In the genomic region with DNA sequence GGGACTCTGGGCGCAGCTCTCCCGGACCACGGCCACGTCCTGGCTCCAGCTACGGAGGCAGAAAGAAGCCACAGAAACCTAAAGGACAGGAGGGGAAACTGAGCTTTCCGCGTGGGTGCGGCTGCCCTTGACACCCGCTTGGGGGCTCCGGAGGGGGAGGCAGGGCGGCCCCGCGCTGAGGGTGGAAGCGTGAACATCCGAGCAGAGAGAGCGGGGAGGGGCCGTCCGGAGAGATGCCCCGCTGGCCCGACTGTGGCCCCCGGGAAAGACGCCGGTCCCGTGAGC, we compare ENCODE assay signal across 8 cellular contexts.
DNase-seq lines count a peak whose midpoint lies in the region; FAIRE-seq and TF ChIP-seq lines count a peak whose summit lies in the region.

No MANE protein-coding gene starts in this region.

- POLR2A ChIA-PET in H1 (lab: Charles Lee; ENCODE audit: partially characterized antibody), result interaction anchor here (0.7 to 2.1 kb wide), 5 partner anchors 11 to 363 kb away, joined by 3 to 4 read pairs (median 4); no protein-coding TSS in a partner anchor

- peaks cover 13% of the 10 kb centered on the region; the same call in 1 of the 2 replicates for H3K23me2 ChIP-seq in H1 (ENCODE audit: low read depth, low read length)

- no peak overlapping the region for H3K14ac ChIP-seq in H1 (ENCODE audit: insufficient read length)

- H3K4me1 ChIP-seq in BLaER1 treated with 17β-estradiol and CSF1 and Interleukin-3, amounts not matched to agents 10 nM and 100 nM, result peaks cover 0 to 17% (median 11%) of the 10 kb centered on the region in 10 experiments; a peak in 16 of 20 replicates
- H3K4me1 ChIP-seq in MM.1S (ENCODE audit: low read length) (no peaks in the 10 kb centered on the region), H1 (replicated peaks in 1 of 4; ENCODE audit: control insufficient read depth in 3 of 4, insufficient read depth in 4 of 4, low read length in 3 of 4) (peaks cover 0 to 16% (median 9%) of the 10 kb centered on the region in 4 experiments; a peak in 6 of 7 replicates), neuron (ENCODE audit: insufficient read depth, low read length) (peaks cover 9% of the 10 kb centered on the region), SJCRH30 (peaks cover 8% of the 10 kb centered on the region)

- H3K4ac ChIP-seq in H1 (replicated peaks; ENCODE audit: insufficient read length, low read depth, low read length), result no peak overlapping the region

- H3K4me3 ChIP-seq in BLaER1 treated with 17β-estradiol and CSF1 and Interleukin-3, amounts not matched to agents 10 nM and 100 nM, result peak overlapping the region; percentile 56 to 76 (median 68)
- peak overlapping the region; percentile 73 for H3K4me3 ChIP-seq in MM.1S (ENCODE audit: low read length)
- peak overlapping the region; percentile 26 to 79 (median 74) for H3K4me3 ChIP-seq in H1 (ENCODE audit: extremely low read depth in 1 of 4, insufficient read depth in 2 of 4, low read depth in 3 of 4, low read length in 4 of 4)
- H3K4me3 ChIP-seq in neuron (ENCODE audit: low read length), result peak overlapping the region; percentile 33
- no peak overlapping the region for H3K4me3 ChIP-seq in SJCRH30

- no peak overlapping the region for H2BK120ac ChIP-seq in H1 (replicated peaks; ENCODE audit: low read depth, low read length)

- FAIRE-seq in H1 (lab: Jason Lieb, UNC), result no peak

- H2AFZ ChIP-seq in MM.1S (ENCODE audit: low read length), result peak overlapping the region; percentile 96
- peak overlapping the region; percentile 20; the same call in 1 of the 2 replicates for H2AFZ ChIP-seq in H1 (ENCODE audit: low read length)
- peak overlapping the region; percentile 54 for H2AFZ ChIP-seq in neuron (ENCODE audit: low read depth, low read length)

- no peak overlapping the region for H2BK15ac ChIP-seq in H1 (ENCODE audit: low read length)

- peak overlapping the region; percentile 83 to 99 (median 96) for H3K4me2 ChIP-seq in BLaER1 treated with 17β-estradiol and CSF1 and Interleukin-3, amounts not matched to agents 10 nM and 100 nM
- H3K4me2 ChIP-seq in MM.1S (ENCODE audit: low read depth, low read length) (peak overlapping the region; percentile 98), H1 (ENCODE audit: insufficient read depth in 1 of 2, low read depth in 2 of 2, low read length in 2 of 2) (peak overlapping the region; percentile 7 to 99)

- WGBS in H1 (ENCODE audit: extremely low coverage in 1 of 2, insufficient coverage in 1 of 2, insufficient read length in 1 of 2, insufficient replicate concordance in 2 of 2, low coverage in 1 of 2, low lambda C conversion rate in 2 of 2, missing lambda C conversion rate in 1 of 2), 2 experiments, result 4% methylated on average over 13 of the region's 24 CpGs; no CpG with 5 or more reads in 1 of the 2 experiments

- no peak for TF ChIP-seq EP300 in H1 (IDR thresholded peaks at IDR 0.05; ENCODE audit: borderline replicate concordance in 1 of 2, low read depth in 2 of 2, low read length in 2 of 2)

- TF ChIP-seq CTCF in MM.1S (IDR thresholded peaks at IDR 0.05; ENCODE audit: low read length) (no peak), H1 (IDR thresholded peaks at IDR 0.05; ENCODE audit: control extremely low read depth in 1 of 3, insufficient read depth in 1 of 3, low read depth in 1 of 3, low read length in 3 of 3) (no peak)

- peaks cover 5 to 10% (median 8%) of the 10 kb centered on the region in 11 experiments; a peak in 18 of 22 replicates for H3K9me3 ChIP-seq in BLaER1 treated with 17β-estradiol and CSF1 and Interleukin-3, amounts not matched to agents 10 nM and 100 nM (replicated peaks in 1 of 11)
- H3K9me3 ChIP-seq in MM.1S (replicated peaks; ENCODE audit: insufficient read depth, low read length) (no peaks in the 10 kb centered on the region), H1 (ENCODE audit: insufficient read depth in 2 of 2, low read depth in 1 of 2, low read length in 1 of 2) (no peaks in the 10 kb centered on the region), neuron (ENCODE audit: low read length) (peaks cover 5% of the 10 kb centered on the region), SJCRH30 (replicated peaks) (peaks cover 4% of the 10 kb centered on the region; the same call in 1 of the 2 replicates)

- no peak overlapping the region for H2BK20ac ChIP-seq in H1 (ENCODE audit: low read length)

- H3K18ac ChIP-seq in H1 (ENCODE audit: extremely low read depth, low read length), result peak overlapping the region; percentile 48; the same call in 1 of the 2 replicates

- no peak overlapping the region for H2BK5ac ChIP-seq in H1 (ENCODE audit: low read depth, low read length)

- H3F3A ChIP-seq in MM.1S (ENCODE audit: insufficient read depth, low read length), result no peaks in the 10 kb centered on the region

- TF ChIP-seq RAD21 in H1 (IDR thresholded peaks at IDR 0.05 in 1 of 2, conservative IDR thresholded peaks at IDR 0.05 in 1 of 2; ENCODE audit: low read depth in 2 of 2, low read length in 2 of 2), result no peak

- DNase-seq in MM.1S (no peak), H1 (ENCODE audit: low read depth in 1 of 2, low spot score in 2 of 2) (no peak), T1000 (lab: John Stamatoyannopoulos, UW) (no peak), SJCRH30 (no peak), activated gamma-delta T cell (lab: John Stamatoyannopoulos, UW) (no peak), NCI-H748 (lab: John Stamatoyannopoulos, UW; ENCODE audit: unreplicated experiment) (no peak)

- H3K56ac ChIP-seq in H1 (replicated peaks; ENCODE audit: insufficient read length, low read depth, low read length), result no peak overlapping the region

- no peaks in the 10 kb centered on the region for H3K79me2 ChIP-seq in MM.1S (ENCODE audit: low read length)
- no peaks in the 10 kb centered on the region for H3K79me2 ChIP-seq in H1 (ENCODE audit: control insufficient read depth in 1 of 2, insufficient read depth in 2 of 2, low read length in 2 of 2)

- H4K91ac ChIP-seq in H1 (replicated peaks; ENCODE audit: insufficient read length, low read length), result no peak overlapping the region

- H3K79me1 ChIP-seq in H1 (ENCODE audit: low read depth, low read length), result no peaks in the 10 kb centered on the region

- peaks cover 0 to 15% (median 0%) of the 10 kb centered on the region in 11 experiments; a peak in 2 of 22 replicates for H4K20me1 ChIP-seq in BLaER1 treated with 17β-estradiol and CSF1 and Interleukin-3, amounts not matched to agents 10 nM and 100 nM
- H4K20me1 ChIP-seq in MM.1S (ENCODE audit: insufficient read depth, low read length), result no peaks in the 10 kb centered on the region
- no peaks in the 10 kb centered on the region for H4K20me1 ChIP-seq in H1 (replicated peaks in 1 of 2; ENCODE audit: control insufficient read depth in 1 of 2, insufficient read depth in 2 of 2, low read length in 2 of 2)

- no peak overlapping the region for H4K5ac ChIP-seq in H1 (ENCODE audit: insufficient read length, low read depth, low read length)

- H2AK5ac ChIP-seq in H1 (ENCODE audit: low read depth, low read length), result no peak overlapping the region

- no peak for TF ChIP-seq POLR2A in H1 (IDR thresholded peaks at IDR 0.05; ENCODE audit: control extremely low read depth in 1 of 2, low read depth in 2 of 2, low read length in 2 of 2)

- CTCF ChIA-PET in H1 (lab: Charles Lee; ENCODE audit: partially characterized antibody), result interaction anchor here (0.6 to 5.6 kb wide), 69 partner anchors 8 to 525 kb away, joined by 3 to 37 read pairs (median 4); a partner anchor contains a TSS

- H3K23ac ChIP-seq in H1 (ENCODE audit: insufficient read length), result no peak overlapping the region

- peak overlapping the region in 10 of 11 experiments; percentile 35 to 80 (median 50); a peak in 18 of 22 replicates for H3K27ac ChIP-seq in BLaER1 treated with 17β-estradiol and CSF1 and Interleukin-3, amounts not matched to agents 10 nM and 100 nM
- H3K27ac ChIP-seq in MM.1S (ENCODE audit: low read length) (no peak overlapping the region), H1 (ENCODE audit: low read depth, low read length) (no peak overlapping the region), SJCRH30 (no peak overlapping the region)

- H3K27me3 ChIP-seq in BLaER1 treated with 17β-estradiol and CSF1 and Interleukin-3, amounts not matched to agents 10 nM and 100 nM, result peaks cover 9 to 35% (median 31%) of the 10 kb centered on the region in 11 experiments
- peaks cover 11% of the 10 kb centered on the region for H3K27me3 ChIP-seq in MM.1S (replicated peaks; ENCODE audit: insufficient read depth, low read length)
- peaks cover 0 to 22% (median 13%) of the 10 kb centered on the region in 4 experiments; a peak in 6 of 7 replicates for H3K27me3 ChIP-seq in H1 (replicated peaks in 1 of 4; ENCODE audit: control insufficient read depth in 3 of 4, extremely low read depth in 1 of 4, insufficient read depth in 3 of 4, low read length in 3 of 4)
- peaks cover 22% of the 10 kb centered on the region for H3K27me3 ChIP-seq in neuron (ENCODE audit: insufficient read depth, low read length)
- H3K27me3 ChIP-seq in SJCRH30, result no peaks in the 10 kb centered on the region

- no peak overlapping the region for H2BK12ac ChIP-seq in H1 (ENCODE audit: low read depth, low read length)

- peak overlapping the region; percentile 39; the same call in 1 of the 2 replicates for H4K8ac ChIP-seq in H1 (ENCODE audit: extremely low read depth, insufficient read depth, low read length)

- H3K9ac ChIP-seq in BLaER1 treated with 17β-estradiol and CSF1 and Interleukin-3, amounts not matched to agents 10 nM and 100 nM, result peak overlapping the region; percentile 46 to 87 (median 71)
- H3K9ac ChIP-seq in MM.1S (ENCODE audit: low read length) (no peak overlapping the region; the same call in 1 of the 2 replicates), H1 (replicated peaks in 1 of 4; ENCODE audit: extremely low read depth in 1 of 4, low read depth in 3 of 4, low read length in 3 of 4) (no peak overlapping the region)

- H3K9me2 ChIP-seq in MM.1S (replicated peaks; ENCODE audit: insufficient read depth, low read length), result no peaks in the 10 kb centered on the region

- H3K36me3 ChIP-seq in BLaER1 treated with 17β-estradiol and CSF1 and Interleukin-3, amounts not matched to agents 10 nM and 100 nM, result no peaks in the 10 kb centered on the region
- H3K36me3 ChIP-seq in MM.1S (replicated peaks; ENCODE audit: insufficient read depth, low read length) (no peaks in the 10 kb centered on the region), H1 (ENCODE audit: control insufficient read depth in 2 of 4, insufficient read depth in 4 of 4, low read length in 3 of 4) (no peaks in the 10 kb centered on the region), neuron (ENCODE audit: insufficient read depth, low read length) (no peaks in the 10 kb centered on the region), SJCRH30 (no peaks in the 10 kb centered on the region)

TF ChIP-seq in H1, 55 proteins besides CTCF, POLR2A, EP300 and RAD21:
- TF ChIP-seq CBX5 (IDR thresholded peaks at IDR 0.05; ENCODE audit: low read depth, low read length) (no peak), TAF1 (IDR thresholded peaks at IDR 0.05; ENCODE audit: low read depth, low read length) (no peak), SIN3A (conservative IDR thresholded peaks at IDR 0.05 in 1 of 2, IDR thresholded peaks at IDR 0.05 in 1 of 2; ENCODE audit: low read depth in 1 of 2, low read length in 2 of 2) (0 out of 4 replicates have a peak, but pooled peaks of 1 of the 2 experiments have one; percentile 12), SIX5 (IDR thresholded peaks at IDR 0.05; ENCODE audit: low read depth, low read length) (no peak), EZH2 (IDR thresholded peaks at IDR 0.05; ENCODE audit: low read depth, low read length, severe bottlenecking) (peak; percentile 54)

Comparison
In these comparisons a context has a peak if more than half of its experiments do, and no peak if none do; other contexts are left out.
1. H3K27ac ChIP-seq: peak in BLaER1 treated with 17β-estradiol and CSF1 and Interleukin-3, amounts not matched to agents 10 nM and 100 nM (10 of 11); none in MM.1S (single experiment), H1 (single experiment) and SJCRH30 (single experiment).
2. H3K9ac ChIP-seq: peak in BLaER1 treated with 17β-estradiol and CSF1 and Interleukin-3, amounts not matched to agents 10 nM and 100 nM (11 of 11); none in MM.1S (single experiment) and H1 (0 of 4).
3. H2AFZ ChIP-seq: peak in every context shown above with its lines; median percentile 96 in MM.1S; 54 in neuron; 20 in H1.
4. Peak in every context shown above with its lines, with median percentiles within 50 percentile points of each other: H3K4me2 ChIP-seq.